In the genomic region with DNA sequence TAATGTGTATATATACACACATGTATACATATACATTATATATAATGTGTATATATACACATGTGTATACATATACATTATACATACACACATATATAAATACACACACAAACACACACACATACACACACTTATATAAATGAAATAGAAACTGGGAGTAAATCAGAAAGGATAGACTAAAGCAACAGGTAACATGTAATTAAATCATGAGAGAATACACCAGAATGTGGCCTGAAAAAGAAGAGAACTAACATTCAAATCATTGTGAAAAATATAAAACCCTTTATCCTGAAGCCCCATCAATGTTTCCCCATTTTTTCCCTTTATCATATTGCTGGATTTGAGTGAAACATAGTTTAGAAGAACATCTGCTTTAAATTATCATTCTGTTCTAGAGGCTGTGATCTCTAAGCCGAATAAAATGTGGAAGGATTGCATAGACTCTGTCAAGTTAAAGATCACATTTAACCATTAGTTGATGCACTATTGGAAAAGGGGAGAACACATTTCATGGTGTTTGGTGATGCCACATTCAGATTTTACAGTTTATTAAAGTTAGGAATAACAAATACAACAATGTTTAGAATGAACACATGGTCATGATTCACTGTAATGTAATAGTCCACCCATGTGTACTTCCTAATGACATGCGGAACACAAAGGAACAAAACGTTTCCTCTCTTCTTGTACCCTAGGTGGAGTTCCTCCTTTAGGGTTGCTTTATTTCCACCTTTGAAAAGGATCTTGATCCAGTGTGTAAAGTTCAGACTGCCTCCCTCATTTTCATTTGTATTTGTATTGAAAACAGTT, we compare ENCODE assay signal across 23 cellular contexts. TPM values are rescaled to one million over a fixed set of nuclear protein-coding genes. Genes with fewer than 3 reads are reported as not detected.
DNase-seq lines count a peak whose midpoint lies in the region; FAIRE-seq and TF ChIP-seq lines count a peak whose summit lies in the region.
"Had no signal": no experiment of that assay in that cellular context is flagged by ENCODE, and none has a peak within 500 bp of the region (broad histone marks: within the 10 kb centered on the region; RNA-seq: fewer than 3 reads in every experiment).

No MANE protein-coding gene starts in this region.

- no peaks in the 10 kb centered on the region for H3K27me3 Mint-ChIP-seq in activated CD4-positive, alpha-beta T cell treated with anti-CD3 and anti-CD28 coated beads, Interleukin-2, amount 10 ng/mL, durations not matched to agents 24 days and 14 days

- H3K4me3 Mint-ChIP-seq in activated CD4-positive, alpha-beta T cell treated with anti-CD3 and anti-CD28 coated beads, Interleukin-2, amount 10 ng/mL, durations not matched to agents 24 days and 14 days = no peak overlapping the region
- H3K4me3 Mint-ChIP-seq: endodermal cell; naive thymus-derived CD8-positive, alpha-beta T cell had no signal

- H3K4me3 ChIP-seq in HFF-Myc (replicated peaks; ENCODE audit: low read depth, low read length) (no peak overlapping the region), bronchial epithelial cell (ENCODE audit: low read depth, low read length) (no peak overlapping the region), keratinocyte (ENCODE audit: control insufficient read depth in 2 of 3, extremely low read depth in 1 of 3, insufficient read depth in 2 of 3, low read depth in 1 of 3, low read length in 3 of 3) (no peak overlapping the region), suprapubic skin (no peak overlapping the region), esophagus muscularis mucosa (no peak overlapping the region)
- H3K4me3 ChIP-seq: lower lobe of right lung, Peyer's patch, smooth muscle cell had no signal

- H3K79me2 ChIP-seq in keratinocyte (ENCODE audit: control insufficient read depth, insufficient read depth, low read length) = no peaks in the 10 kb centered on the region

- dilution Hi-C loops in keratinocyte (cut with MboI; ENCODE audit: extremely low pct_ligation_motif_present, low sequenced_read_pairs) = no loop called here

- DNase-seq in HFF-Myc (ENCODE audit: extremely low read depth, low read depth) (peak; percentile 40), bronchial epithelial cell (ENCODE audit: low read depth) (peak; percentile 66), keratinocyte (ENCODE audit: low read depth, low spot score) (no peak), suprapubic skin (ENCODE audit: low spot score in 2 of 2) (no peak), esophagus muscularis mucosa (ENCODE audit: extremely low spot score) (no peak), SW480 (ENCODE audit: low spot score) (no peak)
- no peak for DNase-seq in activated CD4-positive, alpha-beta T cell treated with anti-CD3 and anti-CD28 coated beads, Interleukin-2, amount 10 ng/mL, durations not matched to agents 24 days and 14 days
- DNase-seq: activated CD4-positive, alpha-beta T cell treated with anti-CD3 and anti-CD28 coated beads for 48 hours; activated CD8-positive, alpha-beta memory T cell treated with anti-CD3 and anti-CD28 coated beads, Interleukin-2, amount 50 U/mL, for 48 hours; activated gamma-delta T cell treated with Interleukin-2 at 50 U/mL for 16 hours; anterior cingulate cortex; DMS 273 treated with DMSO at 0.1 percent for 48 hours; endodermal cell; glutamatergic neuron; lower lobe of right lung; naive thymus-derived CD8-positive, alpha-beta T cell; NCI-H1436; NCI-H2171 treated with DMSO at 0.1 percent for 48 hours; NCI-H774; stimulated activated CD8-positive, alpha-beta memory T cell treated with anti-CD3 and anti-CD28 coated beads, Interleukin-4, amount 100 ng/mL, for 48 hours had no signal

- TF ChIP-seq EP300 in suprapubic skin (IDR thresholded peaks at IDR 0.05) (no peak), esophagus muscularis mucosa (IDR thresholded peaks at IDR 0.05) (no peak)

- H3K27ac ChIP-seq in keratinocyte (ENCODE audit: control insufficient read depth, insufficient read depth, low read length) (no peak overlapping the region), suprapubic skin (peak overlapping the region; percentile 31), esophagus muscularis mucosa (replicated peaks in 1 of 4) (no peak overlapping the region)
- H3K27ac ChIP-seq: lower lobe of right lung, Peyer's patch had no signal

- no peaks in the 10 kb centered on the region for H4K20me1 ChIP-seq in keratinocyte (ENCODE audit: control insufficient read depth, extremely low read depth, insufficient read depth, low read length)

- H3K9me1 ChIP-seq in keratinocyte (ENCODE audit: control insufficient read depth, extremely low read depth, insufficient read depth, low read length) = no peaks in the 10 kb centered on the region

- TF ChIP-seq POLR2A in suprapubic skin (IDR thresholded peaks at IDR 0.05) (no peak), esophagus muscularis mucosa (IDR thresholded peaks at IDR 0.05; ENCODE audit: low read depth) (no peak)

- H3K36me3 ChIP-seq in bronchial epithelial cell (ENCODE audit: control insufficient read depth, insufficient read depth, low read length) = no peaks in the 10 kb centered on the region
- H3K36me3 ChIP-seq in keratinocyte (ENCODE audit: control insufficient read depth in 2 of 2, extremely low read depth in 1 of 2, insufficient read depth in 2 of 2, low read length in 2 of 2) = no peaks in the 10 kb centered on the region
- H3K36me3 ChIP-seq in suprapubic skin = no peaks in the 10 kb centered on the region
- H3K36me3 ChIP-seq in esophagus muscularis mucosa = no peaks in the 10 kb centered on the region
- H3K36me3 ChIP-seq: lower lobe of right lung, Peyer's patch had no signal

- peaks cover 17% of the 10 kb centered on the region for H3K4me1 ChIP-seq in keratinocyte (ENCODE audit: control insufficient read depth, extremely low read depth, insufficient read depth, low read length)
- H3K4me1 ChIP-seq in suprapubic skin = peaks cover 20% of the 10 kb centered on the region
- peaks cover 0 to 9% (median 4%) of the 10 kb centered on the region in 4 donors for H3K4me1 ChIP-seq in esophagus muscularis mucosa
- H3K4me1 ChIP-seq: lower lobe of right lung, Peyer's patch had no signal

- H3K9me3 ChIP-seq in keratinocyte (ENCODE audit: control insufficient read depth, low read depth, low read length) (no peaks in the 10 kb centered on the region), suprapubic skin (no peaks in the 10 kb centered on the region), esophagus muscularis mucosa (no peaks in the 10 kb centered on the region)
- H3K9me3 ChIP-seq: lower lobe of right lung, Peyer's patch had no signal

- no peak overlapping the region for H2AFZ ChIP-seq in keratinocyte (ENCODE audit: control insufficient read depth, low read length)

- WGBS in suprapubic skin = 64% methylated on average over 3 of the region's 3 CpGs
- WGBS in esophagus muscularis mucosa = 84% methylated on average over 3 of the region's 3 CpGs

- no peak overlapping the region for H3K9ac ChIP-seq in keratinocyte (ENCODE audit: control insufficient read depth, extremely low read depth, insufficient read depth, low read length)

- no peaks in the 10 kb centered on the region for H3K27me3 ChIP-seq in bronchial epithelial cell (ENCODE audit: control insufficient read depth, insufficient read depth, low read length)
- H3K27me3 ChIP-seq in keratinocyte (ENCODE audit: control insufficient read depth, extremely low read depth, insufficient read depth, low read length) = no peaks in the 10 kb centered on the region
- no peaks in the 10 kb centered on the region for H3K27me3 ChIP-seq in suprapubic skin
- H3K27me3 ChIP-seq in esophagus muscularis mucosa = no peaks in the 10 kb centered on the region
- H3K27me3 ChIP-seq: Peyer's patch had no signal

- intact Hi-C loops in esophagus muscularis mucosa (cut with DNase I) = no loop called here
- intact Hi-C loops in activated CD4-positive, alpha-beta T cell treated with anti-CD3 and anti-CD28 coated beads, Interleukin-2, amount 10 ng/mL, durations not matched to agents 24 days and 14 days (cut with micrococcal nuclease) = no loop called here

- FAIRE-seq in bronchial epithelial cell (lab: Jason Lieb, UNC) (no peak), keratinocyte (lab: Jason Lieb, UNC) (peak; percentile 66)
- FAIRE-seq: GM12892 had no signal

- H3K27ac Mint-ChIP-seq in activated CD4-positive, alpha-beta T cell treated with anti-CD3 and anti-CD28 coated beads, Interleukin-2, amount 10 ng/mL, durations not matched to agents 24 days and 14 days = no peak overlapping the region
- H3K27ac Mint-ChIP-seq: endodermal cell had no signal

- no peaks in the 10 kb centered on the region for H3K9me3 Mint-ChIP-seq in activated CD4-positive, alpha-beta T cell treated with anti-CD3 and anti-CD28 coated beads, Interleukin-2, amount 10 ng/mL, durations not matched to agents 24 days and 14 days
- H3K9me3 Mint-ChIP-seq: endodermal cell had no signal

- H3K4me2 ChIP-seq in keratinocyte (ENCODE audit: control insufficient read depth, extremely low read depth, insufficient read depth, low read depth, low read length) = no peak overlapping the region
- H3K4me2 ChIP-seq: smooth muscle cell had no signal

- no peaks in the 10 kb centered on the region for H3K4me1 Mint-ChIP-seq in activated CD4-positive, alpha-beta T cell treated with anti-CD3 and anti-CD28 coated beads, Interleukin-2, amount 10 ng/mL, durations not matched to agents 24 days and 14 days
- H3K4me1 Mint-ChIP-seq: endodermal cell had no signal

- no peaks in the 10 kb centered on the region for H3K36me3 Mint-ChIP-seq in activated CD4-positive, alpha-beta T cell treated with anti-CD3 and anti-CD28 coated beads, Interleukin-2, amount 10 ng/mL, durations not matched to agents 24 days and 14 days (ENCODE audit: low read depth)
- H3K36me3 Mint-ChIP-seq: naive thymus-derived CD8-positive, alpha-beta T cell had no signal

- TF ChIP-seq CTCF in HFF-Myc (IDR thresholded peaks at IDR 0.05; ENCODE audit: low read depth, low read length, missing control alignments) (no peak), bronchial epithelial cell (IDR thresholded peaks at IDR 0.05; ENCODE audit: insufficient read depth, low read length, severe bottlenecking) (no peak), keratinocyte (optimal IDR thresholded peaks at IDR 0.05 in 1 of 3, IDR thresholded peaks at IDR 0.05 in 1 of 3, conservative IDR thresholded peaks at IDR 0.05 in 1 of 3; ENCODE audit: extremely low read depth in 1 of 3, insufficient read depth in 2 of 3, low read length in 3 of 3) (no peak), suprapubic skin (IDR thresholded peaks at IDR 0.05) (no peak), esophagus muscularis mucosa (IDR thresholded peaks at IDR 0.05) (no peak)

RNA-seq across cellular contexts. Expression of gene THRB, which starts 12.5 kb away (rescaled TPM):
- total RNA-seq in bronchial epithelial cell (7.6 and 9.0 TPM in 2 replicates), suprapubic skin (10 to 100 TPM; 16.6 to 32.9 (median 24.4) TPM), esophagus muscularis mucosa (10 to 100 TPM; 31.5 to 68.6 (median 39.3) TPM)
- polyA plus RNA-seq in keratinocyte = 2.6 to 3.2 TPM (median 3.1 TPM) in 3 replicates
- polyA plus RNA-seq in keratinocyte (2011; ENCODE audit: low read depth) = 5.1 TPM
- polyA plus RNA-seq in keratinocyte (2011; cell fraction: cytosol; rRNA removed) = 2.9 and 4.1 TPM in 2 replicates
- polyA plus RNA-seq in keratinocyte (2011; cell fraction: nucleus; rRNA removed) = 4.0 and 4.3 TPM in 2 replicates
- 2.5 and 4.8 TPM in 2 replicates for polyA plus RNA-seq in keratinocyte (2012; ENCODE audit: low replicate concordance)
- polyA minus RNA-seq in keratinocyte = 5.7 to 9.7 TPM (median 5.8 TPM) in 3 replicates
- 2.3 TPM for polyA minus RNA-seq in keratinocyte (2011; cell fraction: cytosol; rRNA and poly(A)+ RNA removed)
- 6.9 and 9.1 TPM in 2 replicates for polyA minus RNA-seq in keratinocyte (2011; cell fraction: nucleus; rRNA and poly(A)+ RNA removed)
- total RNA-seq in activated CD4-positive, alpha-beta T cell treated with anti-CD3 and anti-CD28 coated beads, Interleukin-2, amount 10 ng/mL, durations not matched to agents 24 days and 14 days = not detected in 2 replicates
- total RNA-seq: naive thymus-derived CD8-positive, alpha-beta T cell had no signal
- polyA plus RNA-seq: naive thymus-derived CD8-positive, alpha-beta T cell had no signal

Comparison
In these comparisons a context has a peak if more than half of its experiments do, and no peak if none do; other contexts are left out.
1. DNase-seq: peak in HFF-Myc (single experiment) and bronchial epithelial cell (single experiment); none in keratinocyte (single experiment), suprapubic skin (0 of 2), esophagus muscularis mucosa (single experiment), SW480 (single experiment) and activated CD4-positive, alpha-beta T cell treated with anti-CD3 and anti-CD28 coated beads, Interleukin-2, amount 10 ng/mL, durations not matched to agents 24 days and 14 days (single experiment).